In the genomic region with DNA sequence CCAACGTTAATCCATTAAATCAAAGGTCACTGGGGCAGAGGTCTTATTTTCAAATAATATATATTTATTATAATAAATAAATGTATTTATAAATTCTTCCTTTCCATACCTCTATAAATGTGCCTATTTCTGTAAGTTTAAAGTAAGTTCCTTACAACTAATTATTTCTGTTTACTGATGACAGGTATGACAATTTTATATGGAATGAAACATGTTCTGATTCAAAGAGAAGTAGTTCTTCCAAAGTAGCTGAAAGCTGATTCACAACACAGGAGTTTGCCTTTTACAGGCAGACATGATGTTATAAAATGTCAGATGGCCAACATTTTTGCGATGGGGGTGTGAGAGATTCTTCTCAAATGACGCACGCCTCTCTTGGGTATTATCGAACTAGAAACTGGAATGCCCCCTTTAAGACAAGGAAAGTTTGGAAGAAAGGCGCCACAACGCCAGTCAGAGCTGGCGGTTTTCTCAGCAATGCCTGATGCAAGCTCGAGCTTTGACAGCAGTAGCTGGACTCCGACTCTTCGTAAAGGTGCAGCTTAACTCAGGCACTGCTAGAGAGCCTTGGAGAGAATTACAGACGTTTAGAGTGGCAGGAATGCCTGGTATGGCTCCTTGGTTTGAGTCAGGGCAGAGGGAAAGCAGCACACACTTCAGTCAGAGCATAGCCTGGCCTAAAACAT, we compare ENCODE assay signal across 10 cellular contexts.
DNase-seq lines count a peak whose midpoint lies in the region; ATAC-seq and TF ChIP-seq lines count a peak whose summit lies in the region.
"Had no signal": no experiment of that assay in that cellular context is flagged by ENCODE, and none has a peak within 500 bp of the region (broad histone marks: within the 10 kb centered on the region; RNA-seq: fewer than 3 reads in every experiment).

No MANE protein-coding gene starts in this region.

- H3K36me3 ChIP-seq in SJSA1, result no peaks in the 10 kb centered on the region
- no peaks in the 10 kb centered on the region for H3K36me3 ChIP-seq in psoas muscle (ENCODE audit: insufficient read depth in 1 of 2, low read depth in 1 of 2)

- H3K27me3 ChIP-seq in SJSA1 (replicated peaks) (no peaks in the 10 kb centered on the region), psoas muscle (ENCODE audit: insufficient read depth in 3 of 3, low read length in 2 of 3) (no peaks in the 10 kb centered on the region)

- peaks cover 33% of the 10 kb centered on the region for H3K4me1 ChIP-seq in SJSA1 (replicated peaks)
- peaks cover 5% of the 10 kb centered on the region for H3K4me1 ChIP-seq in psoas muscle

- no peaks in the 10 kb centered on the region for H3K27me3 Mint-ChIP-seq in natural killer cell (ENCODE audit: low read depth in 2 of 2)

- no peaks in the 10 kb centered on the region for H3K36me3 Mint-ChIP-seq in natural killer cell

- H3K4me3 ChIP-seq in SJSA1, result no peak overlapping the region
- no peak overlapping the region for H3K4me3 ChIP-seq in fibroblast of villous mesenchyme (ENCODE audit: low read depth, low read length)
- H3K4me3 ChIP-seq in psoas muscle, result no peak overlapping the region

- peak; percentile 88 for DNase-seq in Daoy (ENCODE audit: low read depth)
- peak; percentile 89 to 93 for DNase-seq in SJSA1 (ENCODE audit: low read depth in 1 of 2, low spot score in 2 of 2)
- peak; percentile 58 for DNase-seq in fibroblast of villous mesenchyme (ENCODE audit: low read depth)
- DNase-seq in psoas muscle, result peak in 1 of 2 donors; percentile 26
- no peak for DNase-seq in natural killer cell
- no peak for DNase-seq in activated CD4-positive, alpha-beta T cell treated with anti-CD3 and anti-CD28 coated beads, Interleukin-2, amount 50 U/mL, for 48 hours
- DNase-seq in DMS53 (lab: John Stamatoyannopoulos, UW), result no peak
- DNase-seq: activated CD8-positive, alpha-beta memory T cell treated with anti-CD3 and anti-CD28 coated beads for 24 hours; NCI-H1930 had no signal

- peak overlapping the region; percentile 93 for H3K27ac ChIP-seq in SJSA1
- no peak overlapping the region for H3K27ac ChIP-seq in psoas muscle

- no peaks in the 10 kb centered on the region for H3K4me1 Mint-ChIP-seq in natural killer cell

- no peaks in the 10 kb centered on the region for H3K9me3 Mint-ChIP-seq in natural killer cell

- no peak overlapping the region for H3K4me3 Mint-ChIP-seq in natural killer cell

- H3K27ac Mint-ChIP-seq in natural killer cell, result no peak overlapping the region

- no peaks in the 10 kb centered on the region for H3K9me3 ChIP-seq in SJSA1 (replicated peaks)
- H3K9me3 ChIP-seq in psoas muscle, result no peaks in the 10 kb centered on the region

- intact Hi-C loops in psoas muscle (cut with DNase I), result no loop called here
- intact Hi-C loops in natural killer cell (cut with micrococcal nuclease), result no loop called here

- TF ChIP-seq CTCF in fibroblast of villous mesenchyme (IDR thresholded peaks at IDR 0.05; ENCODE audit: insufficient read depth, low read depth, low read length) (no peak), psoas muscle (IDR thresholded peaks at IDR 0.05) (no peak), natural killer cell (IDR thresholded peaks at IDR 0.05) (no peak)

- ATAC-seq in psoas muscle (peak; percentile 23 to 63 (median 50)), HG03095 (IDR thresholded peaks at IDR 0.05; ENCODE audit: unreplicated experiment) (no peak), natural killer cell (no peak)

- 27 to 38% (median 27%) methylated on average over 12 of the region's 12 CpGs for WGBS in psoas muscle, 3 donors

Comparison
In these comparisons a context has a peak if more than half of its experiments do, and no peak if none do; other contexts are left out.
1. DNase-seq: peak in Daoy (single experiment), SJSA1 (2 of 2) and fibroblast of villous mesenchyme (single experiment); none in natural killer cell (single experiment), activated CD4-positive, alpha-beta T cell treated with anti-CD3 and anti-CD28 coated beads, Interleukin-2, amount 50 U/mL, for 48 hours (0 of 2) and DMS53 (single experiment).
2. ATAC-seq: peak in psoas muscle (4 of 4); none in HG03095 (single experiment) and natural killer cell (0 of 3).